Comparison of ENCODE assay signal across 25 cellular contexts in genomic region chr2:96987264-96987909, GRCh38. TPM values are rescaled to one million over a fixed set of nuclear protein-coding genes. Genes with fewer than 3 reads are reported as not detected.
"Had no signal": no experiment of that assay in that cellular context is flagged by ENCODE, and none has a peak within 500 bp of the region (broad histone marks: within the 10 kb centered on the region; RNA-seq: fewer than 3 reads in every experiment).

No MANE protein-coding gene starts in this region.

- DNase-seq: hypothalamus; immature natural killer cell; kidney; left colon; left ventricle myocardium inferior; naive thymus-derived CD8-positive, alpha-beta T cell; ovary; retina; right cardiac atrium; stimulated activated CD4-positive, alpha-beta T cell treated with anti-CD3 and anti-CD28 coated beads, Interleukin-4, amount 100 ng/mL, for 24 hours; stimulated activated naive CD8-positive, alpha-beta T cell treated with anti-CD3 and anti-CD28 coated beads, Interleukin-15, Interleukin-2, amounts not matched to agents 100 U/mL and 50 U/mL, for 24 hours; stomach; testis; thyroid gland; transverse colon had no signal

- H3K4me3 ChIP-seq: left ventricle myocardium inferior, lung, ovary, prostate gland, skin epidermis, stomach, thyroid gland, transverse colon, upper lobe of left lung, vagina had no signal

- H3K36me3 ChIP-seq: left ventricle myocardium inferior, ovary, prostate gland, stomach, thyroid gland, transverse colon, upper lobe of left lung, vagina had no signal

- ATAC-seq: left colon; naive thymus-derived CD8-positive, alpha-beta T cell; right cardiac atrium; sciatic nerve; stimulated activated effector memory CD8-positive, alpha-beta T cell treated with anti-CD3 and anti-CD28 coated beads, Interleukin-12 subunit alpha, Interleukin-12 subunit beta, amount 100 ng/mL, for 72 hours; stimulated activated naive CD8-positive, alpha-beta T cell treated with anti-CD3 and anti-CD28 coated beads, Interleukin-15, Interleukin-2, amounts not matched to agents 100 U/mL and 50 U/mL, for 24 hours had no signal

- H3K9me3 Mint-ChIP-seq: naive thymus-derived CD8-positive, alpha-beta T cell; nephron; stimulated activated effector memory CD8-positive, alpha-beta T cell treated with anti-CD3 and anti-CD28 coated beads, Interleukin-12 subunit alpha, Interleukin-12 subunit beta, amount 100 ng/mL, for 72 hours had no signal

- H3K27ac ChIP-seq: left ventricle myocardium inferior, ovary, prostate gland, skin epidermis, stomach, testis, thyroid gland, transverse colon, upper lobe of left lung, vagina had no signal

- H3K9me3 ChIP-seq: left ventricle myocardium inferior, ovary, prostate gland, stomach, testis, thyroid gland, transverse colon, upper lobe of left lung, vagina had no signal

- H3K4me1 ChIP-seq: left ventricle myocardium inferior, prostate gland, stomach, testis, thyroid gland, transverse colon, upper lobe of left lung, vagina had no signal

- H3K36me3 Mint-ChIP-seq: immature natural killer cell; naive thymus-derived CD8-positive, alpha-beta T cell; stimulated activated effector memory CD8-positive, alpha-beta T cell treated with anti-CD3 and anti-CD28 coated beads, Interleukin-12 subunit alpha, Interleukin-12 subunit beta, amount 100 ng/mL, for 72 hours had no signal

- H3K27ac Mint-ChIP-seq: nephron; stimulated activated effector memory CD8-positive, alpha-beta T cell treated with anti-CD3 and anti-CD28 coated beads, Interleukin-12 subunit alpha, Interleukin-12 subunit beta, amount 100 ng/mL, for 72 hours had no signal

- H3K27me3 ChIP-seq: ovary, testis, thyroid gland, transverse colon, upper lobe of left lung, vagina had no signal

- H3K4me1 Mint-ChIP-seq: immature natural killer cell; stimulated activated effector memory CD8-positive, alpha-beta T cell treated with anti-CD3 and anti-CD28 coated beads, Interleukin-12 subunit alpha, Interleukin-12 subunit beta, amount 100 ng/mL, for 72 hours had no signal

- H3K4me3 Mint-ChIP-seq: immature natural killer cell; naive thymus-derived CD8-positive, alpha-beta T cell; nephron; stimulated activated effector memory CD8-positive, alpha-beta T cell treated with anti-CD3 and anti-CD28 coated beads, Interleukin-12 subunit alpha, Interleukin-12 subunit beta, amount 100 ng/mL, for 72 hours had no signal

RNA-seq across cellular contexts. Expression of gene FAM178B, which starts 1.0 kb away (rescaled TPM):
- total RNA-seq: mesenteric fat pad, stomach, thyroid gland, transverse colon, urinary bladder, vagina had no signal
